In the genomic region with DNA sequence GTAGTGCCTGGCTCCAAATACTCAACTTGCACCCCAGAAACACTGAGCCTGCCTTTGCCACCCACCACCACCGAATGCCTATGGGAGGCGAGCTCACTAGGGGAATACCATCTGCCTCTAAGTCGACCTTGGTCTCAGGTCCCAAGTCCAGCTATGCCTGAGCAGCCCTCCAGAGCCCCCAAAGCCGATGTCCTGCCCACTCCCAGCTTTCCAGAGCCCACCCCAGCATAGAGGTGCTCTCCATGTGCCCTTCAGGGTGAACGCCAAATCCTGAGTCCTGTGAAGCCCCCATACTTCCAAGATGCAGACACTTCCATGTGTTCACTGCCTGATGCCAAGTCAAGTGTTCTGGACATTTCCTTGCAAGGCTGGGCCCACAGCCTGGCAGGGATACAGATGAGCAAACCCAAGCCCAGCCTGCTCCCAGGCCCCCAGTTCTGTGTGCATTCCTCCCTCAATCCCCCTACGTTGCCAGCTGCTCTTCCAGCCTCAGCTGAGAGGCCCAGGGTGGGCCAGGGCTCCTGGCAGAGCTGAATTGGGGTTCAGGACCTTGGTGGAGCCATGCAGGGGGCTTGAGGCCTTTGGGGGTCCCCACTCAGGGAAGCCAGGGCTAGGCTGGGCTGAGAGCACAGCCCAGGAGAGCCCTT, we compare ENCODE assay signal across 10 cellular contexts. TPM values are rescaled to one million over a fixed set of nuclear protein-coding genes. Genes with fewer than 3 reads are reported as not detected.
DNase-seq lines count a peak whose midpoint lies in the region; ATAC-seq and TF ChIP-seq lines count a peak whose summit lies in the region.
"Had no signal": no experiment of that assay in that cellular context is flagged by ENCODE, and none has a peak within 500 bp of the region (broad histone marks: within the 10 kb centered on the region; RNA-seq: fewer than 3 reads in every experiment).

No MANE protein-coding gene starts in this region.

- no peak for TF ChIP-seq EP300 in suprapubic skin (IDR thresholded peaks at IDR 0.05)

- H3K4me1 ChIP-seq in left ventricle myocardium inferior = peaks cover 50% of the 10 kb centered on the region
- H3K4me1 ChIP-seq in suprapubic skin = peaks cover 39% of the 10 kb centered on the region

- no peak for TF ChIP-seq POLR2A in suprapubic skin (IDR thresholded peaks at IDR 0.05)

- H3K27ac Mint-ChIP-seq in activated T-helper 17 cell treated with anti-CD3 and anti-CD28 coated beads, Interleukin-2, amount 50 U/mL, for 72 hours = peak overlapping the region; percentile 77
- no peak overlapping the region for H3K27ac Mint-ChIP-seq in mesothelial cell of epicardium

- peaks cover 15% of the 10 kb centered on the region for H3K4me1 Mint-ChIP-seq in activated T-helper 17 cell treated with anti-CD3 and anti-CD28 coated beads, Interleukin-2, amount 50 U/mL, for 72 hours
- peaks cover 27% of the 10 kb centered on the region for H3K4me1 Mint-ChIP-seq in mesothelial cell of epicardium

- peaks cover 4% of the 10 kb centered on the region for H3K27me3 Mint-ChIP-seq in activated T-helper 17 cell treated with anti-CD3 and anti-CD28 coated beads, Interleukin-2, amount 50 U/mL, for 72 hours
- H3K27me3 Mint-ChIP-seq in mesothelial cell of epicardium (ENCODE audit: low read depth) = peaks cover 3% of the 10 kb centered on the region

- H3K9me3 Mint-ChIP-seq in activated T-helper 17 cell treated with anti-CD3 and anti-CD28 coated beads, Interleukin-2, amount 50 U/mL, for 72 hours = no peaks in the 10 kb centered on the region
- no peaks in the 10 kb centered on the region for H3K9me3 Mint-ChIP-seq in mesothelial cell of epicardium

- H3K27ac ChIP-seq in left ventricle myocardium inferior (replicated peaks) (peak overlapping the region; percentile 84), suprapubic skin (peak overlapping the region; percentile 23)

- peak overlapping the region; percentile 43 for H3K4me3 ChIP-seq in left ventricle myocardium inferior
- H3K4me3 ChIP-seq in suprapubic skin = no peak overlapping the region

- DNase-seq in left ventricle myocardium inferior (no peak), cardiac septum (ENCODE audit: low spot score) (no peak), mesothelial cell of epicardium (ENCODE audit: low spot score in 2 of 2, unreplicated experiment in 2 of 2) (no peak), suprapubic skin (ENCODE audit: low spot score in 2 of 2) (peak in 1 of 2 donors; percentile 54), hippocampal formation (lab: John Stamatoyannopoulos, UW) (no peak), NCI-H82 treated with DMSO at 0.1 percent for 48 hours (lab: John Stamatoyannopoulos, UW; ENCODE audit: unreplicated experiment) (no peak), amygdala (lab: John Stamatoyannopoulos, UW) (no peak)
- DNase-seq: MV-4-11; stimulated activated naive CD4-positive, alpha-beta T cell had no signal

- H3K36me3 Mint-ChIP-seq in activated T-helper 17 cell treated with anti-CD3 and anti-CD28 coated beads, Interleukin-2, amount 50 U/mL, for 72 hours (ENCODE audit: low read depth) = peaks cover 13% of the 10 kb centered on the region
- no peaks in the 10 kb centered on the region for H3K36me3 Mint-ChIP-seq in mesothelial cell of epicardium

- no peak for ATAC-seq in activated T-helper 17 cell treated with anti-CD3 and anti-CD28 coated beads, Interleukin-2, amount 50 U/mL, for 72 hours (replicated peaks)

- H3K36me3 ChIP-seq in left ventricle myocardium inferior (no peaks in the 10 kb centered on the region), suprapubic skin (no peaks in the 10 kb centered on the region)

- intact Hi-C loops in left ventricle myocardium inferior (cut with micrococcal nuclease) = no loop called here
- intact Hi-C loops in cardiac septum (cut with DNase I) = no loop called here

- TF ChIP-seq CTCF in left ventricle myocardium inferior (IDR thresholded peaks at IDR 0.05; ENCODE audit: borderline replicate concordance) (no peak), mesothelial cell of epicardium (IDR thresholded peaks at IDR 0.05; ENCODE audit: unreplicated experiment) (no peak), suprapubic skin (IDR thresholded peaks at IDR 0.05) (no peak)

- H3K27me3 ChIP-seq in left ventricle myocardium inferior (ENCODE audit: low read depth) (no peaks in the 10 kb centered on the region), suprapubic skin (no peaks in the 10 kb centered on the region)

- WGBS in suprapubic skin = 67% methylated on average over 5 of the region's 6 CpGs

- peak overlapping the region; percentile 68 for H3K4me3 Mint-ChIP-seq in activated T-helper 17 cell treated with anti-CD3 and anti-CD28 coated beads, Interleukin-2, amount 50 U/mL, for 72 hours
- peak overlapping the region; percentile 74 for H3K4me3 Mint-ChIP-seq in mesothelial cell of epicardium

- no peaks in the 10 kb centered on the region for H3K9me3 ChIP-seq in left ventricle myocardium inferior (replicated peaks)
- no peaks in the 10 kb centered on the region for H3K9me3 ChIP-seq in suprapubic skin

RNA-seq across cellular contexts. Expression of a gene that starts 2.6 kb away (rescaled TPM):
- total RNA-seq in left ventricle myocardium inferior (24.3 TPM), cardiac septum (37.7 TPM), mesothelial cell of epicardium (64.2 to 65.5 TPM (median 64.7 TPM) in 3 replicates), suprapubic skin (10 to 100 TPM; 27.2 to 40.5 (median 33.3) TPM)
- total RNA-seq in activated T-helper 17 cell treated with anti-CD3 and anti-CD28 coated beads, Interleukin-2, amount 50 U/mL, for 72 hours = 10 to 100 TPM; 20.1 to 30.0 TPM

RNA-seq across cellular contexts. Expression of a gene that starts 56.1 kb away (rescaled TPM):
- 28.6 TPM for total RNA-seq in left ventricle myocardium inferior
- 45.2 TPM for total RNA-seq in cardiac septum
- 10 to 100 TPM; 26.6 to 38.7 TPM for total RNA-seq in activated T-helper 17 cell treated with anti-CD3 and anti-CD28 coated beads, Interleukin-2, amount 50 U/mL, for 72 hours
- 37.7 to 41.8 TPM (median 39.8 TPM) in 3 replicates for total RNA-seq in mesothelial cell of epicardium
- 10 to 100 TPM in 3 of 4 donors, 1 to 10 TPM in 1; 7.2 to 24.8 (median 16.7) TPM for total RNA-seq in suprapubic skin
